8 cellular contexts compared by ENCODE assay signal in the genomic region with DNA sequence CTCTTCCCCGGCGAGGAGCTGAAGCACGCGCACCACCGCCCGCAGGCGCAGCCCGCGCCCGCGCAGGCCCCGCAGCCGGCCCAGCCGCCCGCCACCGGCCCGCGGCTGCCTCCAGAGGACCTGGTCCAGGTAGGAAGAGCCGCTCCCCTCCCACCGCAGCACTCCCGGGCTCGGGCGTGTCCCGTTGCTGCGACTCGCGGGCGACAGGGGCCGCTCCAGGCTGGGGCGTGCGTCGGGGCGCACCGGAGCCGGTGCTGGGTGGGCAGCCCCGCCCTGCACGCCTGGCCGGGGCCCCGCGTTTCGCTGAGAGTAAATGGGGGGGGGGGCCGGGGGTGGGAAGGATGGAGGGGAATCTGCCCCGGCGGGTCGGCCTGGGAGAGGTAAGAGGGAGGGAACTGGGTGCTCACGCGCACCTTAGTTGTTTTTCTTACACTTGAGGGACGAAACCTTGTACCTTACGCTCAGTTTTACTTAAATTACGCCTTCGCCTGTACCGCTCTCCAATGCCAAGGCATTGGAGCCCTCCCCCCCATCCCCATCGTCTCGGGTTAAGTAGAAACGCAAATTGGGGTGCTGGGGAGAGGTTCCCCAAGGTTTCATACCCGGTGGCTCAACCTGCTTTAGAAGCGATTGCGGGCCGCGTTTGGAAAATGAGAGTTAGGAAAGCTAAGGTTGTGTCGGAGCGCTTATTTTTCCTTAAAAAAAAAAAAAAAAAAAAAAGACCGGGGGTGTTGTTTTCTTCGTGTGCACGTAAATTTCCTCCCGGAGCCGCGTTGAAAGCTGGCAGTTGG. TPM values are rescaled to one million over a fixed set of nuclear protein-coding genes. Genes with fewer than 3 reads are reported as not detected.
A peak's percentile ranks its signal among the peaks of the same experiment; 100 is the strongest.
DNase-seq lines count a peak whose midpoint lies in the region; ATAC-seq and TF ChIP-seq lines count a peak whose summit lies in the region.

No MANE protein-coding gene starts in this region.

- H3K4me2 ChIP-seq in PC-9, result peak overlapping the region; percentile 92

- no peaks in the 10 kb centered on the region for H4K20me1 ChIP-seq in PC-9 (ENCODE audit: insufficient read depth)

- no peaks in the 10 kb centered on the region for H3K9me3 Mint-ChIP-seq in activated naive CD4-positive, alpha-beta T cell treated with anti-CD3 and anti-CD28 coated beads, Interleukin-2, amount 50 U/mL, for 24 hours

- H3K36me3 ChIP-seq in PC-9 (ENCODE audit: low read depth) (peaks cover 38% of the 10 kb centered on the region), left ventricle myocardium inferior (no peaks in the 10 kb centered on the region), gastrocnemius medialis (peaks cover 0 to 15% of the 10 kb centered on the region in 2 donors)

- no peak overlapping the region for H3K27ac Mint-ChIP-seq in activated naive CD4-positive, alpha-beta T cell treated with anti-CD3 and anti-CD28 coated beads, Interleukin-2, amount 50 U/mL, for 24 hours

- peaks cover 65% of the 10 kb centered on the region for H3K79me2 ChIP-seq in PC-9 (ENCODE audit: low read depth)

- no peaks in the 10 kb centered on the region for H3K9me3 ChIP-seq in PC-9 (ENCODE audit: insufficient read depth, low read depth)
- no peaks in the 10 kb centered on the region for H3K9me3 ChIP-seq in left ventricle myocardium inferior (replicated peaks)
- no peaks in the 10 kb centered on the region for H3K9me3 ChIP-seq in gastrocnemius medialis

- POLR2A ChIA-PET in PC-9 (lab: Charles Lee; ENCODE audit: unreplicated experiment), result interaction anchor here (0.6 to 1.2 kb wide), 4 partner anchors 42 to 647 kb away, joined by 3 to 37 read pairs (median 6); no protein-coding TSS in a partner anchor

- BruUV-seq in PC-9 (replicated peaks; lab: Mats Ljungman, UMichigan), result no TSS peak

- H3K4me1 Mint-ChIP-seq in activated naive CD4-positive, alpha-beta T cell treated with anti-CD3 and anti-CD28 coated beads, Interleukin-2, amount 50 U/mL, for 24 hours, result peaks cover 21% of the 10 kb centered on the region

- peak; percentile 20 for DNase-seq in Ammon's horn (ENCODE audit: low spot score)
- DNase-seq in PC-9, result peak; percentile 60 to 73
- DNase-seq in left ventricle myocardium inferior, result peak; percentile 51
- peak; percentile 48 to 72 for DNase-seq in gastrocnemius medialis
- DNase-seq in left colon, result no peak

- intact Hi-C loops in PC-9 (cut with micrococcal nuclease; ENCODE audit: unreplicated experiment), result loop anchor here (2.0 to 10.0 kb wide), 7 partner anchors 79 to 643 kb away; a partner anchor contains a TSS
- intact Hi-C loops in left ventricle myocardium inferior (cut with micrococcal nuclease), result no loop called here
- intact Hi-C loops in gastrocnemius medialis (cut with DNase I; ENCODE audit: low total_unique reads), result loop anchor here (2.0 to 10.0 kb wide), 5 partner anchors 137 to 1075 kb away; a partner anchor contains a TSS
- intact Hi-C loops in left colon (cut with DNase I, micrococcal nuclease), result no loop called here

- TF ChIP-seq CTCF in PC-9 (conservative IDR thresholded peaks at IDR 0.05), result no peak
- peak; percentile 12 for TF ChIP-seq CTCF in left ventricle myocardium inferior (IDR thresholded peaks at IDR 0.05; ENCODE audit: borderline replicate concordance)
- no peak for TF ChIP-seq CTCF in gastrocnemius medialis (IDR thresholded peaks at IDR 0.05 in 4 of 5, conservative IDR thresholded peaks at IDR 0.05 in 1 of 5)

- in situ Hi-C loops in gastrocnemius medialis (cut with MboI; ENCODE audit: low sequenced_read_pairs in 4 of 4), result loop anchor here (5.0 to 25.0 kb wide), 3 partner anchors 247 to 653 kb away; no protein-coding TSS in a partner anchor

- ATAC-seq in GM18907 (IDR thresholded peaks at IDR 0.05; ENCODE audit: unreplicated experiment) (peak; percentile 47), HG03095 (IDR thresholded peaks at IDR 0.05; ENCODE audit: unreplicated experiment) (peak; percentile 42), gastrocnemius medialis (peak; percentile 66 to 68), left colon (no peak)

- no peaks in the 10 kb centered on the region for H3K9me2 ChIP-seq in PC-9 (ENCODE audit: insufficient read depth)

- CTCF ChIA-PET in PC-9 (lab: Charles Lee), result interaction anchor here (0.6 to 0.7 kb wide), 2 partner anchors 108 to 278 kb away, joined by 3 to 5 read pairs; no protein-coding TSS in a partner anchor

- TF ChIP-seq POLR2A in gastrocnemius medialis (IDR thresholded peaks at IDR 0.05), result no peak

- peaks cover 14% of the 10 kb centered on the region for H3K27me3 Mint-ChIP-seq in activated naive CD4-positive, alpha-beta T cell treated with anti-CD3 and anti-CD28 coated beads, Interleukin-2, amount 50 U/mL, for 24 hours

- H3F3A ChIP-seq in PC-9 (ENCODE audit: insufficient read depth, low read depth), result peaks cover 52% of the 10 kb centered on the region

- H3K4me1 ChIP-seq in PC-9 (replicated peaks; ENCODE audit: insufficient read depth), result peaks cover 68% of the 10 kb centered on the region
- H3K4me1 ChIP-seq in left ventricle myocardium inferior, result peaks cover 26% of the 10 kb centered on the region
- H3K4me1 ChIP-seq in gastrocnemius medialis, result peaks cover 5 to 8% of the 10 kb centered on the region in 2 donors

- peak overlapping the region; percentile 89 for H3K4me3 ChIP-seq in PC-9
- H3K4me3 ChIP-seq in left ventricle myocardium inferior, result peak overlapping the region; percentile 87
- H3K4me3 ChIP-seq in gastrocnemius medialis, result peak overlapping the region; percentile 76 to 89 (median 84)

- no peak overlapping the region for H2AFZ ChIP-seq in PC-9

- peaks cover 2% of the 10 kb centered on the region for H3K36me3 Mint-ChIP-seq in activated naive CD4-positive, alpha-beta T cell treated with anti-CD3 and anti-CD28 coated beads, Interleukin-2, amount 50 U/mL, for 24 hours

- H3K27ac ChIP-seq in PC-9 (peak overlapping the region; percentile 96), left ventricle myocardium inferior (replicated peaks) (peak overlapping the region; percentile 69), gastrocnemius medialis (peak overlapping the region; percentile 90 to 94 (median 92))

- H3K4me3 Mint-ChIP-seq in activated naive CD4-positive, alpha-beta T cell treated with anti-CD3 and anti-CD28 coated beads, Interleukin-2, amount 50 U/mL, for 24 hours, result peak overlapping the region; percentile 78

- H3K27me3 ChIP-seq in PC-9 (ENCODE audit: insufficient read depth, low read depth), result no peaks in the 10 kb centered on the region
- H3K27me3 ChIP-seq in left ventricle myocardium inferior (ENCODE audit: low read depth), result peaks cover 29% of the 10 kb centered on the region
- peaks cover 0 to 7% (median 0%) of the 10 kb centered on the region in 3 donors for H3K27me3 ChIP-seq in gastrocnemius medialis

RNA-seq across cellular contexts. Expression of a gene that starts 0.8 kb away (rescaled TPM):
- total RNA-seq in PC-9 (2021) (54.3 and 65.9 TPM in 2 replicates), left ventricle myocardium inferior (1.1 TPM), gastrocnemius medialis (10 to 100 TPM in 2 of 4 donors, 1 to 10 TPM in 2; 9.8 to 15.6 (median 10.9) TPM), left colon (100 to 1,000 TPM; 361 to 365 TPM)

Comparison
In these comparisons a context has a peak if more than half of its experiments do, and no peak if none do; other contexts are left out.
1. DNase-seq: peak in Ammon's horn (single experiment), PC-9 (2 of 2), left ventricle myocardium inferior (single experiment) and gastrocnemius medialis (2 of 2); none in left colon (0 of 2).
2. intact Hi-C loops: an anchor here in PC-9 (2.0 to 10.0 kb wide) and gastrocnemius medialis (2.0 to 10.0 kb wide); none called in left ventricle myocardium inferior and left colon.
3. Peak in every context shown above with its lines, with median percentiles within 50 percentile points of each other: H3K27ac ChIP-seq and H3K4me3 ChIP-seq.